Comparison of ENCODE assay signal across 9 cellular contexts in the genomic region with DNA sequence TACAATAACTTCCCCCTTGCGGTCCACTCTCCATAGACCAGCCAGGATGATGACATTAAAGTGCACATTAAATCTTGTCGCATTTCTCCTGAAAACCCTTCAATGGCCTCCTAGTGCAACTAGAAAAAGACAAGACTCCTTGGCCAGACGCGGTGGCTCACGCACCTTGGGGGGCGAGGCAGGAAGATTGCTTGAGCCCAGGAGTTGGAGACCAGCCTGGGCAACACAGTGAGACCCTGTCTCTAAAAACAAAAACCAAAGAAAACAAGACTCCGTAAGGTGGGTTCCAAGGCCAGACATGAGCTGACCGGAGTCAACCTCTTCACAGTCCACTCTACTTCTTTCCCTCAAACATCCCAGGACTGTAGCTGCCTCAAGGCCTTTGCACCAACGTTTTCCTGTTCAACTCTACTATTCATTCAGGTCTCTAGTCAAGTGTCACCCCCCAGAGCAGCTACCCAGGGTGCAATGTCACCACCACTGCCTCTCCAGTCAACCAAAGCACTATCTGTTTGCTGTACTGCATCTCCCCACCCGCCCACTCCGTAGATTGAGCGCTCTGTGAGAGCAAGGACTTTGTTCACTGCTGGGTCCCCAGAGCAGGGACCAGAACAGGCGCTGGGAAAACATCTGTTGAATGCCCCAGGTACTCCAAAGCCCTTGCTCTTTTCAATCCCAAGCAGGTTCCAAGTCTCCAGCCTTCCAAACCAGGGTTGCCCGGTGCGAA. TPM values are rescaled to one million over a fixed set of nuclear protein-coding genes. Genes with fewer than 3 reads are reported as not detected.
A peak's percentile ranks its signal among the peaks of the same experiment; 100 is the strongest.
DNase-seq lines count a peak whose midpoint lies in the region; ATAC-seq and TF ChIP-seq lines count a peak whose summit lies in the region.
"Had no signal": no experiment of that assay in that cellular context is flagged by ENCODE, and none has a peak within 500 bp of the region (broad histone marks: within the 10 kb centered on the region; RNA-seq: fewer than 3 reads in every experiment).

No MANE protein-coding gene starts in this region.

- TF ChIP-seq CTCF in Peyer's patch (IDR thresholded peaks at IDR 0.05) (no peak), upper lobe of right lung (IDR thresholded peaks at IDR 0.05) (no peak)

- H3K4me3 Mint-ChIP-seq in naive B cell = peak overlapping the region; percentile 95 to 100 (median 99)

- no peaks in the 10 kb centered on the region for H3K9me3 ChIP-seq in Peyer's patch
- H3K9me3 ChIP-seq in upper lobe of right lung = no peaks in the 10 kb centered on the region

- no peaks in the 10 kb centered on the region for H3K27me3 Mint-ChIP-seq in naive B cell

- peaks cover 32 to 39% (median 37%) of the 10 kb centered on the region in 3 donors for H3K4me1 Mint-ChIP-seq in naive B cell

- H3K9me3 Mint-ChIP-seq in naive B cell = no peaks in the 10 kb centered on the region

- DNase-seq in Peyer's patch (peak in 1 of 3 donors; percentile 62), dermis blood vessel endothelial cell (peak; percentile 17), naive B cell (peak; percentile 17), upper lobe of right lung (no peak), SIG-M5 treated with dmso at 0.1 percent for 504 hours (lab: John Stamatoyannopoulos, UW; ENCODE audit: unreplicated experiment) (no peak), DMS114 treated with DMSO at 0.1 percent for 48 hours (lab: John Stamatoyannopoulos, UW; ENCODE audit: unreplicated experiment) (no peak)

- H3K27ac Mint-ChIP-seq in naive B cell = peak overlapping the region in 5 of 6 donors; percentile 90 to 99 (median 97)

- intact Hi-C loops in upper lobe of right lung (cut with DNase I) = no loop called here

- H3K36me3 ChIP-seq in Peyer's patch (peaks cover 0 to 21% (median 0%) of the 10 kb centered on the region in 3 donors), upper lobe of right lung (peaks cover 22% of the 10 kb centered on the region)

- H3K27me3 ChIP-seq in Peyer's patch (no peaks in the 10 kb centered on the region), upper lobe of right lung (no peaks in the 10 kb centered on the region)

- TF ChIP-seq POLR2A in Peyer's patch (IDR thresholded peaks at IDR 0.05) = no peak

- H3K36me3 Mint-ChIP-seq in naive B cell = no peaks in the 10 kb centered on the region

- H3K27ac ChIP-seq in Peyer's patch (peak overlapping the region; percentile 64 to 87 (median 84)), upper lobe of right lung (peak overlapping the region; percentile 91)

- H3K4me3 ChIP-seq in Peyer's patch (peak overlapping the region; percentile 62 to 79 (median 77)), upper lobe of right lung (peak overlapping the region; percentile 100)

- H3K4me1 ChIP-seq in Peyer's patch (peaks cover 0 to 21% (median 3%) of the 10 kb centered on the region in 4 donors), upper lobe of right lung (peaks cover 24% of the 10 kb centered on the region)

- ATAC-seq in GM18517 (IDR thresholded peaks at IDR 0.05; ENCODE audit: unreplicated experiment) (peak; percentile 17), HG02763 (IDR thresholded peaks at IDR 0.05; ENCODE audit: unreplicated experiment) (peak; percentile 6), naive B cell (ENCODE audit: low read depth in 2 of 2) (peak; percentile 19 to 33), upper lobe of right lung (peak; percentile 2)

RNA-seq across cellular contexts. Expression of a gene that starts 0.7 kb away (rescaled TPM):
- total RNA-seq in Peyer's patch = 10 to 100 TPM; 16.2 to 22.5 (median 17.9) TPM
- total RNA-seq in dermis blood vessel endothelial cell = 21.5 and 23.5 TPM in 2 replicates
- 10 to 100 TPM; 37.6 to 57.8 (median 47.0) TPM for polyA plus RNA-seq in naive B cell (ENCODE audit: low read depth in 6 of 6)
- total RNA-seq in upper lobe of right lung = 16.8 TPM

RNA-seq across cellular contexts. Expression of a gene that starts 1.1 kb away (rescaled TPM):
- 100 to 1,000 TPM in 2 of 4 donors, 10 to 100 TPM in 2; 60.9 to 144 (median 88.2) TPM for total RNA-seq in Peyer's patch
- 50.5 and 67.6 TPM in 2 replicates for total RNA-seq in dermis blood vessel endothelial cell
- 100 to 1,000 TPM; 219 to 318 (median 274) TPM for polyA plus RNA-seq in naive B cell (ENCODE audit: low read depth in 6 of 6)
- 86.3 TPM for total RNA-seq in upper lobe of right lung

RNA-seq across cellular contexts. Expression of a gene that starts 46.3 kb away (rescaled TPM):
- total RNA-seq in Peyer's patch (1 to 10 TPM; 1.6 to 5.8 (median 2.9) TPM), dermis blood vessel endothelial cell (not detected in 2 replicates), upper lobe of right lung (not detected)
- polyA plus RNA-seq in naive B cell (ENCODE audit: low read depth in 6 of 6) = under 1 TPM in 4 of 6 donors, not detected in 2; 0.08 to 0.11 (median 0.10) TPM
- total RNA-seq: subcutaneous adipose tissue had no signal

Comparison
In these comparisons a context has a peak if more than half of its experiments do, and no peak if none do; other contexts are left out.
1. DNase-seq: peak in dermis blood vessel endothelial cell (single experiment) and naive B cell (single experiment); none in upper lobe of right lung (single experiment), SIG-M5 treated with dmso at 0.1 percent for 504 hours (single experiment) and DMS114 treated with DMSO at 0.1 percent for 48 hours (single experiment).
2. Peak in every context shown above with its lines, with median percentiles within 50 percentile points of each other: ATAC-seq.